Comparison of ENCODE assay signal across 29 cellular contexts in genomic region chr5:135322744-135323143, GRCh38.
"Had no signal": no experiment of that assay in that cellular context is flagged by ENCODE, and none has a peak within 500 bp of the region (broad histone marks: within the 10 kb centered on the region; RNA-seq: fewer than 3 reads in every experiment).

No MANE protein-coding gene starts in this region.

- H3K27ac ChIP-seq: adrenal gland, body of pancreas, colonic mucosa, epithelial cell of prostate, esophagus squamous epithelium, gastroesophageal sphincter, heart right ventricle had no signal

- FAIRE-seq: endometrium, endothelial cell of umbilical vein had no signal

- ATAC-seq: activated CD4-positive, alpha-beta T cell treated with anti-CD3 and anti-CD28 coated beads for 36 hours; activated CD8-positive, alpha-beta memory T cell treated with anti-CD3 and anti-CD28 coated beads, Interleukin-2, amount 10 ng/mL, durations not matched to agents 7 days and 5 days; activated CD8-positive, alpha-beta T cell treated with anti-CD3 and anti-CD28 coated beads, Interleukin-2, amount 10 ng/mL, durations not matched to agents 7 days and 5 days; activated naive CD8-positive, alpha-beta T cell treated with anti-CD3 and anti-CD28 coated beads, Interleukin-2, amount 50 U/mL, for 24 hours; activated T-cell treated with anti-CD3 and anti-CD28 coated beads, Interleukin-2, amount 50 U/mL, for 72 hours; body of pancreas; gastroesophageal sphincter; heart right ventricle had no signal

- H3K27me3 Mint-ChIP-seq: activated CD4-positive, alpha-beta memory T cell treated with anti-CD3 and anti-CD28 coated beads for 36 hours; activated CD4-positive, alpha-beta T cell treated with anti-CD3 and anti-CD28 coated beads for 36 hours; activated CD4-positive, alpha-beta T cell treated with anti-CD3 and anti-CD28 coated beads, Interleukin-2, amount 10 ng/mL, durations not matched to agents 24 days and 14 days; activated CD8-positive, alpha-beta memory T cell treated with anti-CD3 and anti-CD28 coated beads, Interleukin-2, amount 10 ng/mL, durations not matched to agents 7 days and 5 days; activated naive CD4-positive, alpha-beta T cell treated with anti-CD3 and anti-CD28 coated beads, Interleukin-2, amount 50 U/mL, for 24 hours; activated naive CD8-positive, alpha-beta T cell treated with anti-CD3 and anti-CD28 coated beads for 36 hours; activated naive CD8-positive, alpha-beta T cell treated with anti-CD3 and anti-CD28 coated beads, Interleukin-2, amount 50 U/mL, for 24 hours had no signal

- H3K4me3 ChIP-seq: adrenal gland, body of pancreas, colonic mucosa, esophagus squamous epithelium, gastroesophageal sphincter, heart right ventricle had no signal

- H3K36me3 ChIP-seq: adrenal gland, colonic mucosa, esophagus squamous epithelium, gastroesophageal sphincter, heart right ventricle had no signal

- H3K36me3 Mint-ChIP-seq: activated CD4-positive, alpha-beta memory T cell treated with anti-CD3 and anti-CD28 coated beads for 36 hours; activated CD8-positive, alpha-beta memory T cell treated with anti-CD3 and anti-CD28 coated beads, Interleukin-2, amount 10 ng/mL, durations not matched to agents 7 days and 5 days; activated naive CD8-positive, alpha-beta T cell treated with anti-CD3 and anti-CD28 coated beads for 36 hours had no signal

- H3K9me3 ChIP-seq: adrenal gland, body of pancreas, colonic mucosa, esophagus squamous epithelium, gastroesophageal sphincter, heart right ventricle had no signal

- H3K9me3 Mint-ChIP-seq: activated CD4-positive, alpha-beta memory T cell treated with anti-CD3 and anti-CD28 coated beads for 36 hours; activated CD4-positive, alpha-beta T cell treated with anti-CD3 and anti-CD28 coated beads, Interleukin-2, amount 10 ng/mL, durations not matched to agents 24 days and 14 days; activated naive CD4-positive, alpha-beta T cell treated with anti-CD3 and anti-CD28 coated beads, Interleukin-2, amount 50 U/mL, for 24 hours; activated naive CD8-positive, alpha-beta T cell treated with anti-CD3 and anti-CD28 coated beads for 36 hours; activated naive CD8-positive, alpha-beta T cell treated with anti-CD3 and anti-CD28 coated beads, Interleukin-2, amount 50 U/mL, for 24 hours; activated T-cell treated with anti-CD3 and anti-CD28 coated beads, Interleukin-2, amount 50 U/mL, for 72 hours had no signal

- H3K27ac Mint-ChIP-seq: activated CD4-positive, alpha-beta memory T cell treated with anti-CD3 and anti-CD28 coated beads for 36 hours; activated CD4-positive, alpha-beta T cell treated with anti-CD3 and anti-CD28 coated beads for 36 hours; activated CD4-positive, alpha-beta T cell treated with anti-CD3 and anti-CD28 coated beads, Interleukin-2, amount 10 ng/mL, durations not matched to agents 24 days and 14 days; activated CD8-positive, alpha-beta memory T cell treated with anti-CD3 and anti-CD28 coated beads, Interleukin-2, amount 10 ng/mL, durations not matched to agents 7 days and 5 days; activated naive CD8-positive, alpha-beta T cell treated with anti-CD3 and anti-CD28 coated beads for 36 hours; activated naive CD8-positive, alpha-beta T cell treated with anti-CD3 and anti-CD28 coated beads, Interleukin-2, amount 50 U/mL, for 24 hours; activated T-cell treated with anti-CD3 and anti-CD28 coated beads, Interleukin-2, amount 50 U/mL, for 72 hours had no signal

- DNase-seq: activated CD4-positive, alpha-beta memory T cell treated with anti-CD3 and anti-CD28 coated beads for 36 hours; activated CD4-positive, alpha-beta T cell treated with anti-CD3 and anti-CD28 coated beads for 36 hours; activated CD4-positive, alpha-beta T cell treated with anti-CD3 and anti-CD28 coated beads, Interleukin-2, amount 10 ng/mL, durations not matched to agents 24 days and 14 days; activated CD4-positive, CD25-positive, alpha-beta regulatory T cell; activated CD8-positive, alpha-beta memory T cell treated with anti-CD3 and anti-CD28 coated beads, Interleukin-2, amount 10 ng/mL, durations not matched to agents 7 days and 5 days; activated CD8-positive, alpha-beta memory T cell treated with anti-CD3 and anti-CD28 coated beads, Interleukin-2, amount 50 U/mL, for 4 hours; activated CD8-positive, alpha-beta T cell treated with anti-CD3 and anti-CD28 coated beads, Interleukin-2, amount 10 ng/mL, durations not matched to agents 7 days and 5 days; activated gamma-delta T cell; activated naive CD4-positive, alpha-beta T cell; activated naive CD8-positive, alpha-beta T cell treated with anti-CD3 and anti-CD28 coated beads for 36 hours; activated naive CD8-positive, alpha-beta T cell treated with anti-CD3 and anti-CD28 coated beads, Interleukin-2, amount 50 U/mL, for 24 hours; activated T-cell treated with anti-CD3 and anti-CD28 coated beads, Interleukin-2, amount 50 U/mL, for 1 hour; activated T-cell treated with anti-CD3 and anti-CD28 coated beads, Interleukin-2, amount 50 U/mL, for 72 hours; amygdala; body of pancreas; central memory CD4-positive, alpha-beta T cell; cerebellar nuclear complex; colonic mucosa; effector CD8-positive, alpha-beta T cell; esophagus squamous epithelium; foreskin melanocyte; heart right ventricle; T1000 had no signal

- H3K4me1 ChIP-seq: adrenal gland, body of pancreas, gastroesophageal sphincter, heart right ventricle had no signal

- H3K27me3 ChIP-seq: adrenal gland, body of pancreas, colonic mucosa, esophagus squamous epithelium, gastroesophageal sphincter, heart right ventricle had no signal

- H3K4me3 Mint-ChIP-seq: activated CD4-positive, alpha-beta memory T cell treated with anti-CD3 and anti-CD28 coated beads for 36 hours; activated CD4-positive, alpha-beta T cell treated with anti-CD3 and anti-CD28 coated beads for 36 hours; activated CD4-positive, alpha-beta T cell treated with anti-CD3 and anti-CD28 coated beads, Interleukin-2, amount 10 ng/mL, durations not matched to agents 24 days and 14 days; activated CD8-positive, alpha-beta memory T cell treated with anti-CD3 and anti-CD28 coated beads, Interleukin-2, amount 10 ng/mL, durations not matched to agents 7 days and 5 days; activated CD8-positive, alpha-beta T cell treated with anti-CD3 and anti-CD28 coated beads, Interleukin-2, amount 10 ng/mL, durations not matched to agents 7 days and 5 days; activated naive CD4-positive, alpha-beta T cell treated with anti-CD3 and anti-CD28 coated beads, Interleukin-2, amount 50 U/mL, for 24 hours; activated naive CD8-positive, alpha-beta T cell treated with anti-CD3 and anti-CD28 coated beads for 36 hours; activated naive CD8-positive, alpha-beta T cell treated with anti-CD3 and anti-CD28 coated beads, Interleukin-2, amount 50 U/mL, for 24 hours; activated T-cell treated with anti-CD3 and anti-CD28 coated beads, Interleukin-2, amount 50 U/mL, for 72 hours had no signal
